In the genomic region with DNA sequence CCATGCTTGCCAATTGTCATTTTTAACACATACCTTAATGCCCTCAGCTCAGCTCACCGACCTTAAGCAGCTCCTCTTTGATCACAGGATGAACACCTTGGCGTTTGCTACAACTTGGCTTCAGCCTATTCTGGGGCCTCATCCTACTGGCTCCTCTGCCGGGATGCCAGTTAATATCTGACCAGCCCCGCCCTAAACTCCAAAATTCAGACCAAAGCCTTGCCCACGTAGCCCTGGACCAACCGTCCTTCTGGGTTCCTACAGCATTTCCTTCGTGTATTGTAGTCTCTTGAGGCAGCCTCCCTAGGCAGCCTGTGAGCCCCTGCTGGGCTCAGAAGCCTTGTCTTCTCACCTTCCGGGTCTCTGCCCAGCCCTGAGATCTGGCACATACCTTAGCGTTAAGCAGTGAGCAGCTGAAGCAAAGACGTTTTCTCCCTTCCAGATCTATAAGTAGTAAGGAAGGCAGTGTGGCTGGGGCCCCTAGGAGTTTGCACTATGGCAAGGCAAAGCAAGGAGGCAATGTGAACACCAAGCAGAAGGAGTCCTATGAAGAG, we compare ENCODE assay signal across 10 cellular contexts. TPM values are rescaled to one million over a fixed set of nuclear protein-coding genes. Genes with fewer than 3 reads are reported as not detected.
DNase-seq lines count a peak whose midpoint lies in the region; ATAC-seq, FAIRE-seq and TF ChIP-seq lines count a peak whose summit lies in the region.
"Had no signal": no experiment of that assay in that cellular context is flagged by ENCODE, and none has a peak within 500 bp of the region (broad histone marks: within the 10 kb centered on the region; RNA-seq: fewer than 3 reads in every experiment).

No MANE protein-coding gene starts in this region.

- no peak for DNase-seq in breast epithelium (ENCODE audit: low spot score in 2 of 2)
- no peak for DNase-seq in HepG2 (ENCODE audit: low spot score)
- DNase-seq in testis = no peak
- DNase-seq in 8988T = no peak
- DNase-seq in DMS79 treated with DMSO at 0.1 percent for 48 hours (lab: John Stamatoyannopoulos, UW) = no peak

- no TSS peak for BruUV-seq in HepG2 (replicated peaks; lab: Mats Ljungman, UMichigan)

- H3K9ac ChIP-seq in HUES64 (ENCODE audit: low read depth, low read length) (peak overlapping the region; percentile 56; the same call in 1 of the 2 replicates), HepG2 (ENCODE audit: insufficient read depth, low read depth, low read length) (no peak overlapping the region)
- H3K9ac ChIP-seq: KMS-11 had no signal

- TF ChIP-seq EP300 in HepG2 (IDR thresholded peaks at IDR 0.05; ENCODE audit: low read depth in 2 of 2, low read length in 2 of 2) (no peak), HepG2 (CRISPR knock-in tag; IDR thresholded peaks at IDR 0.05; ENCODE audit: borderline replicate concordance) (no peak)

- peak overlapping the region; percentile 84 for H3K4me3 ChIP-seq in HUES64 (ENCODE audit: low read length)
- H3K4me3 ChIP-seq in breast epithelium = peak overlapping the region; percentile 56 to 74 (median 69)
- H3K4me3 ChIP-seq in HepG2 (replicated peaks in 1 of 3; ENCODE audit: insufficient read depth in 1 of 3, low read depth in 2 of 3, low read length in 3 of 3) = peak overlapping the region; percentile 50 to 68 (median 56); a peak in 5 of 6 replicates
- H3K4me3 ChIP-seq in testis = peak overlapping the region; percentile 73 to 74

- H3K79me2 ChIP-seq in HepG2 (ENCODE audit: insufficient read depth, low read length) = no peaks in the 10 kb centered on the region

- H3K27me3 ChIP-seq in HUES64 (ENCODE audit: insufficient read depth, low read length) = no peaks in the 10 kb centered on the region; the same call in 1 of the 2 replicates
- H3K27me3 ChIP-seq in breast epithelium = no peaks in the 10 kb centered on the region
- H3K27me3 ChIP-seq in HepG2 (ENCODE audit: control insufficient read depth in 1 of 2, insufficient read depth in 2 of 2, low read length in 2 of 2) = peaks cover 0 to 36% of the 10 kb centered on the region in 2 experiments; a peak in 2 of 5 replicates
- H3K27me3 ChIP-seq in testis = no peaks in the 10 kb centered on the region

- no peaks in the 10 kb centered on the region for H4K20me1 ChIP-seq in HepG2 (ENCODE audit: insufficient read depth, low read length)

- peak overlapping the region; percentile 81 for H3K4me2 ChIP-seq in HepG2 (ENCODE audit: low read depth, low read length)
- H3K4me2 ChIP-seq: KMS-11 had no signal

- no peak overlapping the region for H2AFZ ChIP-seq in HepG2 (ENCODE audit: low read length)

- no peak for FAIRE-seq in HepG2 (lab: Jason Lieb, UNC)
- FAIRE-seq: islet of Langerhans had no signal

- TF ChIP-seq RAD21 in HepG2 (CRISPR knock-in tag; IDR thresholded peaks at IDR 0.05) = no peak

- TF ChIP-seq POLR2A in breast epithelium (IDR thresholded peaks at IDR 0.05) (no peak), HepG2 (IDR thresholded peaks at IDR 0.05; ENCODE audit: insufficient read depth in 1 of 2, low read depth in 2 of 2, low read length in 2 of 2) (no peak), testis (IDR thresholded peaks at IDR 0.05) (no peak)

- TF ChIP-seq CTCF in breast epithelium (IDR thresholded peaks at IDR 0.05) = no peak
- no peak for TF ChIP-seq CTCF in HepG2 (CRISPR knock-in tag; IDR thresholded peaks at IDR 0.05)
- no peak for TF ChIP-seq CTCF in testis (IDR thresholded peaks at IDR 0.05)

- H3K4me1 ChIP-seq in HUES64 (ENCODE audit: insufficient read depth, low read length) (peaks cover 22% of the 10 kb centered on the region), breast epithelium (no peaks in the 10 kb centered on the region), HepG2 (ENCODE audit: insufficient read depth, low read length) (no peaks in the 10 kb centered on the region; the same call in 1 of the 2 replicates), testis (peaks cover 12% of the 10 kb centered on the region)

- POLR2A ChIA-PET in HepG2 (lab: Yijun Ruan, JAX) = interaction anchor here (1.3 kb wide), 1 partner anchor 325 kb away, joined by 3 read pairs; no protein-coding TSS in a partner anchor

- H3K27ac ChIP-seq in HUES64 (ENCODE audit: low read depth, low read length) = no peak overlapping the region
- H3K27ac ChIP-seq in breast epithelium = peak overlapping the region; percentile 76 to 83
- H3K27ac ChIP-seq in HepG2 (ENCODE audit: extremely low read length, insufficient read depth, low read length) = no peak overlapping the region
- H3K27ac ChIP-seq in testis = peak overlapping the region; percentile 48 to 60
- H3K27ac ChIP-seq: KMS-11 had no signal

- ATAC-seq in HepG2 (peak; percentile 21), HG02970 (IDR thresholded peaks at IDR 0.05; ENCODE audit: low FRiP score, unreplicated experiment) (no peak), GM19452 (IDR thresholded peaks at IDR 0.05; ENCODE audit: unreplicated experiment) (no peak)

- intact Hi-C loops in breast epithelium (cut with DNase I; ENCODE audit: low total_unique reads) = no loop called here
- intact Hi-C loops in HepG2 (cut with micrococcal nuclease; ENCODE audit: unreplicated experiment) = no loop called here
- intact Hi-C loops in testis (cut with DNase I; ENCODE audit: low total_unique reads) = no loop called here

- CTCF ChIA-PET in HepG2 (lab: Yijun Ruan, JAX; ENCODE audit: low intra/inter-chr PET ratio, low total read pairs) = no interaction called here

- H3K36me3 ChIP-seq in HUES64 (ENCODE audit: insufficient read depth, low read length) = no peaks in the 10 kb centered on the region
- no peaks in the 10 kb centered on the region for H3K36me3 ChIP-seq in breast epithelium
- H3K36me3 ChIP-seq in HepG2 (replicated peaks in 1 of 2; ENCODE audit: control insufficient read depth in 1 of 2, insufficient read depth in 2 of 2, low read length in 2 of 2) = no peaks in the 10 kb centered on the region
- no peaks in the 10 kb centered on the region for H3K36me3 ChIP-seq in testis (ENCODE audit: low read depth, missing control alignments)

- in situ Hi-C loops in HepG2 (cut with HindIII; ENCODE audit: extremely low pct_ligation_motif_present, low pct_unique_long_range_greater_than_20kb) = no loop called here

- WGBS in HUES64 = 29% methylated on average over 10 of the region's 10 CpGs
- WGBS in HepG2 (ENCODE audit: low lambda C conversion rate) = 25% methylated on average over 10 of the region's 10 CpGs
- WGBS in testis, 2 donors = 20 to 31% methylated on average over 9 to 10 of the region's 10 CpGs

- H3K9me3 ChIP-seq in HUES64 (ENCODE audit: insufficient read depth, low read depth, low read length) = no peaks in the 10 kb centered on the region
- H3K9me3 ChIP-seq in breast epithelium = no peaks in the 10 kb centered on the region
- H3K9me3 ChIP-seq in HepG2 (ENCODE audit: low read length) = no peaks in the 10 kb centered on the region
- H3K9me3 ChIP-seq in testis = no peaks in the 10 kb centered on the region

TF ChIP-seq in HepG2, 621 proteins besides CTCF, POLR2A, EP300 and RAD21 (continues in another document):
- TF ChIP-seq, protein P1, sequence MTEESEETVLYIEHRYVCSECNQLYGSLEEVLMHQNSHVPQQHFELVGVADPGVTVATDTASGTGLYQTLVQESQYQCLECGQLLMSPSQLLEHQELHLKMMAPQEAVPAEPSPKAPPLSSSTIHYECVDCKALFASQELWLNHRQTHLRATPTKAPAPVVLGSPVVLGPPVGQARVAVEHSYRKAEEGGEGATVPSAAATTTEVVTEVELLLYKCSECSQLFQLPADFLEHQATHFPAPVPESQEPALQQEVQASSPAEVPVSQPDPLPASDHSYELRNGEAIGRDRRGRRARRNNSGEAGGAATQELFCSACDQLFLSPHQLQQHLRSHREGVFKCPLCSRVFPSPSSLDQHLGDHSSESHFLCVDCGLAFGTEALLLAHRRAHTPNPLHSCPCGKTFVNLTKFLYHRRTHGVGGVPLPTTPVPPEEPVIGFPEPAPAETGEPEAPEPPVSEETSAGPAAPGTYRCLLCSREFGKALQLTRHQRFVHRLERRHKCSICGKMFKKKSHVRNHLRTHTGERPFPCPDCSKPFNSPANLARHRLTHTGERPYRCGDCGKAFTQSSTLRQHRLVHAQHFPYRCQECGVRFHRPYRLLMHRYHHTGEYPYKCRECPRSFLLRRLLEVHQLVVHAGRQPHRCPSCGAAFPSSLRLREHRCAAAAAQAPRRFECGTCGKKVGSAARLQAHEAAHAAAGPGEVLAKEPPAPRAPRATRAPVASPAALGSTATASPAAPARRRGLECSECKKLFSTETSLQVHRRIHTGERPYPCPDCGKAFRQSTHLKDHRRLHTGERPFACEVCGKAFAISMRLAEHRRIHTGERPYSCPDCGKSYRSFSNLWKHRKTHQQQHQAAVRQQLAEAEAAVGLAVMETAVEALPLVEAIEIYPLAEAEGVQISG (CRISPR knock-in tag; IDR thresholded peaks at IDR 0.05) = no peak
- no peak for TF ChIP-seq ZNF543 (CRISPR knock-in tag; IDR thresholded peaks at IDR 0.05)
- no peak for TF ChIP-seq HIVEP1 (CRISPR knock-in tag; IDR thresholded peaks at IDR 0.05)
- no peak; the same call in 1 of the 2 replicates for TF ChIP-seq ZFY (CRISPR knock-in tag; IDR thresholded peaks at IDR 0.05)

RNA-seq across cellular contexts. Expression of a gene that starts 0.8 kb away (rescaled TPM):
- polyA plus RNA-seq in HUES64 (2013, experiment 1 of 2) = 1.1 TPM
- polyA plus RNA-seq in HUES64 (2013, experiment 2 of 2) = 0.63 TPM
- total RNA-seq in breast epithelium = 1 to 10 TPM in 1 of 3 donors, under 1 TPM in 2; 0.16 to 1.9 (median 0.66) TPM
- total RNA-seq in HepG2 (2016; rRNA removed; fragmentation: Illumina TruSeq; extraction: Trizol) = not detected in 2 replicates
- not detected in 2 replicates for total RNA-seq in HepG2 (2016; cell fraction: cytosol; rRNA removed; fragmentation: Illumina TruSeq; extraction: Trizol; ENCODE audit: low read depth)
- total RNA-seq in HepG2 (2016; cell fraction: insoluble cytoplasmic fraction; rRNA removed; fragmentation: Illumina TruSeq; extraction: Trizol) = not detected in 2 replicates
- not detected in 2 replicates for total RNA-seq in HepG2 (2016; cell fraction: membrane; rRNA removed; fragmentation: Illumina TruSeq; extraction: Trizol)
- total RNA-seq in HepG2 (2016; cell fraction: nucleus; rRNA removed; fragmentation: Illumina TruSeq; extraction: Trizol) = not detected in 2 replicates
- polyA plus RNA-seq in HepG2 (2011; rRNA removed) = not detected in 2 replicates
- polyA plus RNA-seq in HepG2 (2011; cell fraction: cytosol; rRNA removed) = not detected in 2 replicates
- polyA plus RNA-seq in HepG2 (2011; cell fraction: nucleus; rRNA removed) = not detected in 2 replicates
- 0.21 TPM in 1 of 2 replicates, not detected in the other for polyA plus RNA-seq in HepG2 (2012)
- polyA plus RNA-seq in HepG2 (2016; cell fraction: cytosol; fragmentation: Illumina TruSeq; extraction: Trizol; ENCODE audit: low read depth) = not detected in 2 replicates
- polyA plus RNA-seq in HepG2 (2016; cell fraction: insoluble cytoplasmic fraction; fragmentation: Illumina TruSeq; extraction: Trizol; ENCODE audit: low read depth) = not detected in 2 replicates
- not detected in 2 replicates for polyA plus RNA-seq in HepG2 (2016; cell fraction: membrane; fragmentation: Illumina TruSeq; extraction: Trizol; ENCODE audit: low read depth)
- polyA plus RNA-seq in HepG2 (2016; cell fraction: nucleus; fragmentation: Illumina TruSeq; extraction: Trizol; ENCODE audit: insufficient read depth, low read depth) = not detected in 2 replicates
- not detected in 2 replicates for polyA minus RNA-seq in HepG2 (2011; rRNA and poly(A)+ RNA removed; ENCODE audit: low replicate concordance)
- polyA minus RNA-seq in HepG2 (2011; cell fraction: cytosol; rRNA and poly(A)+ RNA removed) = not detected in 2 replicates
- not detected in 2 replicates for polyA minus RNA-seq in HepG2 (2011; cell fraction: nucleus; rRNA and poly(A)+ RNA removed)
- total RNA-seq in testis = 1 to 10 TPM; 1.8 to 5.6 TPM
- 9.8 TPM for polyA plus RNA-seq in testis (ENCODE audit: insufficient read depth, low read depth, low replicate concordance)

Comparison
In these comparisons a context has a peak if more than half of its experiments do, and no peak if none do; other contexts are left out.
1. H3K27ac ChIP-seq: peak in breast epithelium (2 of 2) and testis (2 of 2); none in HUES64 (single experiment) and HepG2 (single experiment).
2. Peak in every context shown above with its lines, with median percentiles within 50 percentile points of each other: H3K4me3 ChIP-seq.